9 cellular contexts compared by ENCODE assay signal in genomic region chr2:119224391-119224972, GRCh38. TPM values are rescaled to one million over a fixed set of nuclear protein-coding genes. Genes with fewer than 3 reads are reported as not detected.
DNase-seq lines count a peak whose midpoint lies in the region; ATAC-seq and TF ChIP-seq lines count a peak whose summit lies in the region.
"Had no signal": no experiment of that assay in that cellular context is flagged by ENCODE, and none has a peak within 500 bp of the region (broad histone marks: within the 10 kb centered on the region; RNA-seq: fewer than 3 reads in every experiment).

No MANE protein-coding gene starts in this region.

- H3K4me3 ChIP-seq in heart right ventricle (peak overlapping the region; percentile 47 to 89 (median 72)), colonic mucosa (peak overlapping the region; percentile 61), urinary bladder (ENCODE audit: low read depth, low read length) (peak overlapping the region; percentile 57)

- intact Hi-C loops in heart right ventricle (cut with DNase I) (loop anchor here in 4 of 10 donors (5.0 to 10.0 kb wide), 5 partner anchors 33 to 250 kb away; no protein-coding TSS in a partner anchor), left cardiac atrium (cut with DNase I) (no loop called here), colonic mucosa (cut with DNase I) (no loop called here)

- H3K4me1 Mint-ChIP-seq in mesothelial cell of epicardium, result peaks cover 3% of the 10 kb centered on the region

- no peaks in the 10 kb centered on the region for H3K36me3 Mint-ChIP-seq in mesothelial cell of epicardium

- 22 to 26% methylated on average over 11 of the region's 11 CpGs for WGBS in heart right ventricle, 2 donors
- WGBS in urinary bladder, result 26% methylated on average over 11 of the region's 11 CpGs

- no peak overlapping the region for H3K27ac Mint-ChIP-seq in mesothelial cell of epicardium

- no peaks in the 10 kb centered on the region for H3K9me3 ChIP-seq in heart right ventricle
- H3K9me3 ChIP-seq in colonic mucosa, result no peaks in the 10 kb centered on the region

- H3K27me3 Mint-ChIP-seq in mesothelial cell of epicardium (ENCODE audit: low read depth), result peaks cover 46% of the 10 kb centered on the region

- no peaks in the 10 kb centered on the region for H3K9me3 Mint-ChIP-seq in mesothelial cell of epicardium

- H3K9ac ChIP-seq in colonic mucosa (ENCODE audit: low read depth in 2 of 2, low read length in 2 of 2), result peak overlapping the region; percentile 66 to 69

- peak overlapping the region; percentile 42 for H3K4me3 Mint-ChIP-seq in mesothelial cell of epicardium

- H3K4me1 ChIP-seq in heart right ventricle (peaks cover 9 to 26% (median 12%) of the 10 kb centered on the region in 9 donors), colonic mucosa (peaks cover 4% of the 10 kb centered on the region), urinary bladder (ENCODE audit: insufficient read depth) (no peaks in the 10 kb centered on the region)

- H3K36me3 ChIP-seq in heart right ventricle (no peaks in the 10 kb centered on the region), colonic mucosa (no peaks in the 10 kb centered on the region), urinary bladder (ENCODE audit: insufficient read depth) (no peaks in the 10 kb centered on the region)

- DNase-seq in heart right ventricle (no peak), left cardiac atrium (no peak), colonic mucosa (peak; percentile 40), mesothelial cell of epicardium (ENCODE audit: low spot score in 2 of 2, unreplicated experiment in 2 of 2) (no peak), NCI-H146 treated with DMSO at 0.1 percent for 48 hours (lab: John Stamatoyannopoulos, UW; ENCODE audit: unreplicated experiment) (no peak), NCI-H2029 (lab: John Stamatoyannopoulos, UW) (no peak)
- DNase-seq: NCI-H187 treated with DMSO at 0.1 percent for 48 hours had no signal

- ATAC-seq in heart right ventricle (no peak), left cardiac atrium (no peak), HG02642 (IDR thresholded peaks at IDR 0.05; ENCODE audit: poor library complexity, unreplicated experiment) (no peak)

- TF ChIP-seq CTCF in heart right ventricle (IDR thresholded peaks at IDR 0.05) (no peak), colonic mucosa (IDR thresholded peaks at IDR 0.05) (no peak), mesothelial cell of epicardium (IDR thresholded peaks at IDR 0.05; ENCODE audit: unreplicated experiment) (no peak)

- H3K27me3 ChIP-seq in heart right ventricle, result peaks cover 0 to 9% (median 0%) of the 10 kb centered on the region in 7 donors
- H3K27me3 ChIP-seq in colonic mucosa, result no peaks in the 10 kb centered on the region

- H3K27ac ChIP-seq in heart right ventricle (peak overlapping the region in 3 of 10 donors; percentile 9 to 70 (median 65)), colonic mucosa (no peak overlapping the region), urinary bladder (ENCODE audit: low read depth) (no peak overlapping the region)

RNA-seq across cellular contexts. Expression of gene STEAP3, which starts 0.8 kb away (rescaled TPM):
- 10 to 100 TPM in 4 of 10 donors, 1 to 10 TPM in 6; 5.0 to 18.2 (median 8.6) TPM for total RNA-seq in heart right ventricle
- 1 to 10 TPM; 5.0 to 5.8 TPM for polyA plus RNA-seq in heart right ventricle
- 10 to 100 TPM in 1 of 2 donors, 1 to 10 TPM in 1; 7.7 to 11.2 TPM for total RNA-seq in left cardiac atrium
- total RNA-seq in colonic mucosa, result 10 to 100 TPM; 26.6 to 52.2 TPM
- total RNA-seq in mesothelial cell of epicardium, result 0.89 to 0.94 TPM (median 0.93 TPM) in 3 replicates
- 1.1 TPM for total RNA-seq in urinary bladder
- polyA plus RNA-seq in urinary bladder, result 10.6 TPM
